29 cellular contexts compared by ENCODE assay signal in genomic region chr12:100830003-100830795, GRCh38. TPM values are rescaled to one million over a fixed set of nuclear protein-coding genes. Genes with fewer than 3 reads are reported as not detected.
DNase-seq lines count a peak whose midpoint lies in the region; ATAC-seq, FAIRE-seq and TF ChIP-seq lines count a peak whose summit lies in the region.
"Had no signal": no experiment of that assay in that cellular context is flagged by ENCODE, and none has a peak within 500 bp of the region (broad histone marks: within the 10 kb centered on the region; RNA-seq: fewer than 3 reads in every experiment).

No MANE protein-coding gene starts in this region.

- no peak overlapping the region for H3K9ac ChIP-seq in H1 (replicated peaks in 1 of 4; ENCODE audit: extremely low read depth in 1 of 4, low read depth in 3 of 4, low read length in 3 of 4)
- H3K9ac ChIP-seq in trophoblast cell (ENCODE audit: low read length), result no peak overlapping the region

- H3K27me3 ChIP-seq in H1 (replicated peaks in 1 of 4; ENCODE audit: control insufficient read depth in 3 of 4, extremely low read depth in 1 of 4, insufficient read depth in 3 of 4, low read length in 3 of 4), result no peaks in the 10 kb centered on the region
- H3K27me3 ChIP-seq in trophoblast cell (ENCODE audit: insufficient read depth, low read length), result no peaks in the 10 kb centered on the region
- H3K27me3 ChIP-seq in MG63, result no peaks in the 10 kb centered on the region
- H3K27me3 ChIP-seq: SJCRH30 had no signal

- H4K8ac ChIP-seq in H1 (ENCODE audit: extremely low read depth, insufficient read depth, low read length), result no peak overlapping the region
- H4K8ac ChIP-seq in trophoblast cell (ENCODE audit: low read depth, low read length), result no peak overlapping the region

- no peak overlapping the region for H3K14ac ChIP-seq in H1 (ENCODE audit: insufficient read length)
- H3K14ac ChIP-seq in trophoblast cell (ENCODE audit: low read length), result no peak overlapping the region

- TF ChIP-seq CTCF in H1 (IDR thresholded peaks at IDR 0.05; ENCODE audit: control extremely low read depth in 1 of 3, insufficient read depth in 1 of 3, low read depth in 1 of 3, low read length in 3 of 3), result no peak

- H3K56ac ChIP-seq in H1 (replicated peaks; ENCODE audit: insufficient read length, low read depth, low read length), result no peak overlapping the region

- H4K91ac ChIP-seq in H1 (replicated peaks; ENCODE audit: insufficient read length, low read length) (no peak overlapping the region), trophoblast cell (ENCODE audit: low read depth, low read length) (peak overlapping the region; percentile 50)

- H3K27ac ChIP-seq in H1 (ENCODE audit: low read depth, low read length), result no peak overlapping the region
- peak overlapping the region; percentile 67 for H3K27ac ChIP-seq in trophoblast cell (ENCODE audit: low read depth, low read length)
- H3K27ac ChIP-seq: HL-60, PC-9, SJCRH30 had no signal

- CTCF ChIA-PET in H1 (lab: Charles Lee; ENCODE audit: partially characterized antibody), result interaction anchor here (0.6 to 2.0 kb wide), 5 partner anchors 16 to 349 kb away, joined by 3 to 7 read pairs (median 3); no protein-coding TSS in a partner anchor

- H2AK5ac ChIP-seq in H1 (ENCODE audit: low read depth, low read length) (no peak overlapping the region), trophoblast cell (ENCODE audit: low read length) (no peak overlapping the region)

- TF ChIP-seq POLR2A in H1 (IDR thresholded peaks at IDR 0.05; ENCODE audit: control extremely low read depth in 1 of 2, low read depth in 2 of 2, low read length in 2 of 2), result no peak

- H4K20me1 ChIP-seq in H1 (replicated peaks in 1 of 2; ENCODE audit: control insufficient read depth in 1 of 2, insufficient read depth in 2 of 2, low read length in 2 of 2), result no peaks in the 10 kb centered on the region

- DNase-seq in NCI-H510A treated with DMSO at 0.1 percent for 48 hours (lab: John Stamatoyannopoulos, UW) (peak; percentile 67), NCI-H510A (lab: John Stamatoyannopoulos, UW) (no peak), NCI-H187 (lab: John Stamatoyannopoulos, UW) (peak; percentile 18 to 22), H1 (ENCODE audit: low read depth in 1 of 2, low spot score in 2 of 2) (no peak), trophoblast cell (peak; percentile 50 to 75), MG63 (no peak)
- DNase-seq: AML-193; C1 segment of cervical spinal cord; CD4-positive, alpha-beta memory T cell; COR-L47; GF-D8; GOT3; HCEC 1CT; Karpas-422; NCI-H1092 treated with DMSO at 0.1 percent for 48 hours; NCI-H2107; NCI-H226; NCI-H524 treated with DMSO at 0.1 percent for 48 hours; NCI-H774; PC-9; SJCRH30; T-helper 2 cell had no signal

- H3K4me2 ChIP-seq in H1 (ENCODE audit: insufficient read depth in 1 of 2, low read depth in 2 of 2, low read length in 2 of 2) (no peak overlapping the region), trophoblast cell (ENCODE audit: low read length) (peak overlapping the region; percentile 11)
- H3K4me2 ChIP-seq: PC-9 had no signal

- no peak overlapping the region for H4K5ac ChIP-seq in H1 (ENCODE audit: insufficient read length, low read depth, low read length)

- no peak for ATAC-seq in HG02973 (IDR thresholded peaks at IDR 0.05; ENCODE audit: unreplicated experiment)
- no peak for ATAC-seq in HG02981 (IDR thresholded peaks at IDR 0.05; ENCODE audit: unreplicated experiment)
- ATAC-seq: Right ventricle myocardium inferior had no signal

- H3K4me1 ChIP-seq in H1 (replicated peaks in 1 of 4; ENCODE audit: control insufficient read depth in 3 of 4, insufficient read depth in 4 of 4, low read length in 3 of 4), result no peaks in the 10 kb centered on the region
- H3K4me1 ChIP-seq in trophoblast cell (ENCODE audit: control insufficient read depth in 1 of 2, insufficient read depth in 2 of 2, low read length in 2 of 2), result peaks cover 0 to 3% of the 10 kb centered on the region in 2 experiments
- H3K4me1 ChIP-seq: SJCRH30 had no signal

- H3K9me3 ChIP-seq in H1 (ENCODE audit: insufficient read depth in 2 of 2, low read depth in 1 of 2, low read length in 1 of 2) (no peaks in the 10 kb centered on the region; a peak in 1 of 4 replicates), trophoblast cell (ENCODE audit: insufficient read depth, low read depth, low read length) (no peaks in the 10 kb centered on the region), MG63 (no peaks in the 10 kb centered on the region)
- H3K9me3 ChIP-seq: SJCRH30 had no signal

- no peak for TF ChIP-seq EP300 in H1 (IDR thresholded peaks at IDR 0.05; ENCODE audit: borderline replicate concordance in 1 of 2, low read depth in 2 of 2, low read length in 2 of 2)

- FAIRE-seq in H1 (lab: Jason Lieb, UNC), result no peak
- FAIRE-seq: A204.1, GM12891 had no signal

- H4K12ac ChIP-seq in trophoblast cell (ENCODE audit: low read depth, low read length), result no peak overlapping the region

- TF ChIP-seq RAD21 in H1 (IDR thresholded peaks at IDR 0.05 in 1 of 2, conservative IDR thresholded peaks at IDR 0.05 in 1 of 2; ENCODE audit: low read depth in 2 of 2, low read length in 2 of 2), result no peak

- no peaks in the 10 kb centered on the region for H3K79me1 ChIP-seq in H1 (ENCODE audit: low read depth, low read length)
- peaks cover 4% of the 10 kb centered on the region for H3K79me1 ChIP-seq in trophoblast cell (ENCODE audit: low read length)

- no peaks in the 10 kb centered on the region for H3K36me3 ChIP-seq in H1 (ENCODE audit: control insufficient read depth in 2 of 4, insufficient read depth in 4 of 4, low read length in 3 of 4)
- no peaks in the 10 kb centered on the region for H3K36me3 ChIP-seq in trophoblast cell (ENCODE audit: control insufficient read depth in 1 of 2, insufficient read depth in 2 of 2, low read length in 2 of 2)
- no peaks in the 10 kb centered on the region for H3K36me3 ChIP-seq in MG63
- H3K36me3 ChIP-seq: SJCRH30 had no signal

- no peaks in the 10 kb centered on the region for H3K79me2 ChIP-seq in H1 (ENCODE audit: control insufficient read depth in 1 of 2, insufficient read depth in 2 of 2, low read length in 2 of 2)
- H3K79me2 ChIP-seq in trophoblast cell (ENCODE audit: control insufficient read depth, insufficient read depth, low read length, poor library complexity), result no peaks in the 10 kb centered on the region

- H3K18ac ChIP-seq in H1 (ENCODE audit: extremely low read depth, low read length) (no peak overlapping the region), trophoblast cell (ENCODE audit: low read length) (peak overlapping the region; percentile 33)

- H3K4ac ChIP-seq in H1 (replicated peaks; ENCODE audit: insufficient read length, low read depth, low read length) (no peak overlapping the region), trophoblast cell (ENCODE audit: low read depth, low read length) (peak overlapping the region; percentile 29)

- H2BK12ac ChIP-seq in H1 (ENCODE audit: low read depth, low read length) (no peak overlapping the region), trophoblast cell (ENCODE audit: low read length) (peak overlapping the region; percentile 63)

- H2BK15ac ChIP-seq in H1 (ENCODE audit: low read length), result no peak overlapping the region

- H3K4me3 ChIP-seq in H1 (ENCODE audit: extremely low read depth in 1 of 4, insufficient read depth in 2 of 4, low read depth in 3 of 4, low read length in 4 of 4), result no peak overlapping the region
- no peak overlapping the region for H3K4me3 ChIP-seq in trophoblast cell (ENCODE audit: low read depth, low read length)
- no peak overlapping the region for H3K4me3 ChIP-seq in MG63
- H3K4me3 ChIP-seq: PC-9, SJCRH30 had no signal

- H2AFZ ChIP-seq in H1 (ENCODE audit: low read length) (no peak overlapping the region), trophoblast cell (ENCODE audit: insufficient read depth, low read length, poor library complexity) (no peak overlapping the region)
- H2AFZ ChIP-seq: PC-9 had no signal

- H2BK5ac ChIP-seq in H1 (ENCODE audit: low read depth, low read length) (no peak overlapping the region), trophoblast cell (ENCODE audit: low read depth, low read length, poor library complexity) (peak overlapping the region; percentile 58)

- H3K23ac ChIP-seq in H1 (ENCODE audit: insufficient read length), result no peak overlapping the region
- no peak overlapping the region for H3K23ac ChIP-seq in trophoblast cell (ENCODE audit: low read length)

- H2BK120ac ChIP-seq in H1 (replicated peaks; ENCODE audit: low read depth, low read length), result no peak overlapping the region
- H2BK120ac ChIP-seq in trophoblast cell (ENCODE audit: insufficient read depth, low read length, poor library complexity), result peak overlapping the region; percentile 80

- 95% methylated on average over 6 of the region's 6 CpGs; no CpG with 5 or more reads in 1 of the 2 experiments for WGBS in H1 (ENCODE audit: extremely low coverage in 1 of 2, insufficient coverage in 1 of 2, insufficient read length in 1 of 2, insufficient replicate concordance in 2 of 2, low coverage in 1 of 2, low lambda C conversion rate in 2 of 2, missing lambda C conversion rate in 1 of 2), 2 experiments
- no CpG with 5 or more reads among the region's 6 CpGs for WGBS in trophoblast cell (ENCODE audit: extremely low coverage, insufficient coverage, insufficient read length)

- H2BK20ac ChIP-seq in H1 (ENCODE audit: low read length), result no peak overlapping the region

- POLR2A ChIA-PET in H1 (lab: Charles Lee; ENCODE audit: partially characterized antibody), result no interaction called here

- H3K23me2 ChIP-seq in H1 (ENCODE audit: low read depth, low read length), result no peaks in the 10 kb centered on the region

TF ChIP-seq in H1, 55 proteins besides CTCF, POLR2A, EP300 and RAD21 (continues in another document):
- no peak for TF ChIP-seq TCF12 (IDR thresholded peaks at IDR 0.05; ENCODE audit: low read depth, low read length)

RNA-seq across cellular contexts. Expression of gene ANO4, which starts 35.6 kb away (rescaled TPM):
- 2.9 and 3.4 TPM in 2 replicates for total RNA-seq in H1 (2021; fragmentation: NEBNext Ultra II Directional; extraction: Animal tissue kit (Norgen Biotek cat#: 25700))
- polyA plus RNA-seq in H1 (2011; rRNA removed), result 0.67 and 1.1 TPM in 2 replicates
- 0.97 TPM for polyA plus RNA-seq in H1 (2011; cell fraction: cytosol; rRNA removed)
- 2.6 TPM for polyA plus RNA-seq in H1 (2011; cell fraction: nucleus; rRNA removed)
- polyA plus RNA-seq in H1 (2012, experiment 1 of 2), result 0.77 to 1.1 TPM (median 0.84 TPM) in 4 replicates
- polyA plus RNA-seq in H1 (2012, experiment 2 of 2), result not detected
- polyA plus RNA-seq in H1 (2013, experiment 1 of 2), result 1.5 TPM
- 2.2 TPM for polyA plus RNA-seq in H1 (2013, experiment 2 of 2)
- 6.7 and 8.2 TPM in 2 replicates for polyA minus RNA-seq in H1 (2011; rRNA and poly(A)+ RNA removed)
- polyA minus RNA-seq in H1 (2011; cell fraction: cytosol; rRNA and poly(A)+ RNA removed), result 5.5 TPM
- 11.7 TPM for polyA minus RNA-seq in H1 (2011; cell fraction: nucleus; rRNA and poly(A)+ RNA removed)
- polyA plus RNA-seq in trophoblast cell (2013), result 12.2 and 12.4 TPM in 2 replicates
- total RNA-seq in MG63 (2014; rRNA removed; shearing (Covaris generic); ENCODE audit: low replicate concordance), result 7.0 TPM in 1 of 2 replicates, not detected in the other
- total RNA-seq: CD4-positive, alpha-beta memory T cell; HT-29; PC-9 had no signal
- polyA plus RNA-seq: CD4-positive, alpha-beta memory T cell had no signal

Comparison
In these comparisons a context has a peak if more than half of its experiments do, and no peak if none do; other contexts are left out.
1. DNase-seq: peak in NCI-H510A treated with DMSO at 0.1 percent for 48 hours (single experiment), NCI-H187 (2 of 2) and trophoblast cell (2 of 2); none in NCI-H510A (single experiment), H1 (0 of 2) and MG63 (single experiment).